1 cellular context compared by ENCODE assay signal in genomic region chr6:37666198-37666597, GRCh38. TPM values are rescaled to one million over a fixed set of nuclear protein-coding genes. Genes with fewer than 3 reads are reported as not detected.
"Had no signal": no experiment of that assay in that cellular context is flagged by ENCODE, and none has a peak within 500 bp of the region (broad histone marks: within the 10 kb centered on the region; RNA-seq: fewer than 3 reads in every experiment).

No MANE protein-coding gene starts in this region.

RNA-seq across cellular contexts. Expression of gene MDGA1, which starts 31.5 kb away (rescaled TPM):
- total RNA-seq: MCF 10A had no signal
